ENCODE assay signal across 13 cellular contexts in genomic region chr21:29080454-29080930, GRCh38. TPM values are rescaled to one million over a fixed set of nuclear protein-coding genes. Genes with fewer than 3 reads are reported as not detected.
DNase-seq lines count a peak whose midpoint lies in the region; ATAC-seq and TF ChIP-seq lines count a peak whose summit lies in the region.
"Had no signal": no experiment of that assay in that cellular context is flagged by ENCODE, and none has a peak within 500 bp of the region (broad histone marks: within the 10 kb centered on the region; RNA-seq: fewer than 3 reads in every experiment).

No MANE protein-coding gene starts in this region.

- H4K20me1 ChIP-seq in OCI-LY1 (ENCODE audit: insufficient read depth, low read length): no peaks in the 10 kb centered on the region

- peak; percentile 54 for DNase-seq in GM12865 (ENCODE audit: low read depth)
- peak; percentile 30 to 69 for DNase-seq in dermis microvascular lymphatic vessel endothelial cell (ENCODE audit: low read depth in 2 of 2)
- DNase-seq in renal cortical epithelial cell (ENCODE audit: low read depth): peak; percentile 69
- no peak for DNase-seq in NOMO-1 (lab: John Stamatoyannopoulos, UW; ENCODE audit: unreplicated experiment in 2 of 2)
- DNase-seq: midbrain; NCI-H1048; stimulated activated CD4-positive, alpha-beta T cell treated with anti-CD3 and anti-CD28 coated beads, Interleukin-4, amount 100 ng/mL, for 4 hours had no signal

- no peaks in the 10 kb centered on the region for H3K9me2 ChIP-seq in OCI-LY1 (ENCODE audit: low read depth, low read length)

- H2AFZ ChIP-seq in OCI-LY1 (ENCODE audit: low read length): no peak overlapping the region

- no peaks in the 10 kb centered on the region for H3K79me2 ChIP-seq in OCI-LY1 (ENCODE audit: insufficient read depth, low read length)

- H3K9ac ChIP-seq in OCI-LY1 (ENCODE audit: low read length): peak overlapping the region; percentile 19; the same call in 1 of the 2 replicates

- H3K9me3 ChIP-seq in OCI-LY1 (ENCODE audit: low read length) (no peaks in the 10 kb centered on the region), gastroesophageal sphincter (no peaks in the 10 kb centered on the region)

- no peaks in the 10 kb centered on the region for H3F3A ChIP-seq in OCI-LY1 (ENCODE audit: insufficient read depth, low read length)

- ATAC-seq in HG02678 (IDR thresholded peaks at IDR 0.05; ENCODE audit: unreplicated experiment): no peak
- no peak for ATAC-seq in GM21825 (IDR thresholded peaks at IDR 0.05; ENCODE audit: unreplicated experiment)
- no peak for ATAC-seq in gastroesophageal sphincter

- 61 to 71% methylated on average over 4 to 6 of the region's 6 CpGs for WGBS in gastroesophageal sphincter (ENCODE audit: low coverage in 1 of 2), 2 donors

- no peaks in the 10 kb centered on the region for H3K27me3 ChIP-seq in OCI-LY1 (ENCODE audit: insufficient read depth, low read length)
- H3K27me3 ChIP-seq in gastroesophageal sphincter: no peaks in the 10 kb centered on the region

- H3K4me3 ChIP-seq in GM12865 (ENCODE audit: low read depth, low read length) (peak overlapping the region; percentile 47), OCI-LY1 (ENCODE audit: low read depth, low read length, poor library complexity, severe bottlenecking) (peak overlapping the region; percentile 21), gastroesophageal sphincter (no peak overlapping the region)

- H3K4me1 ChIP-seq in OCI-LY1 (ENCODE audit: insufficient read depth, low read length, severe bottlenecking) (peaks cover 53% of the 10 kb centered on the region), gastroesophageal sphincter (peaks cover 0 to 7% (median 0%) of the 10 kb centered on the region in 3 donors)

- TF ChIP-seq CTCF in GM12865 (IDR thresholded peaks at IDR 0.05; ENCODE audit: insufficient read depth, low read depth, low read length, missing control alignments): no peak
- TF ChIP-seq CTCF in OCI-LY1 (IDR thresholded peaks at IDR 0.05; ENCODE audit: low read length): no peak; the same call in 1 of the 2 replicates
- no peak for TF ChIP-seq CTCF in gastroesophageal sphincter (IDR thresholded peaks at IDR 0.05)

- H3K36me3 ChIP-seq in OCI-LY1 (ENCODE audit: insufficient read depth, low read length) (no peaks in the 10 kb centered on the region), gastroesophageal sphincter (no peaks in the 10 kb centered on the region)

- TF ChIP-seq EP300 in gastroesophageal sphincter (IDR thresholded peaks at IDR 0.05): no peak

- TF ChIP-seq POLR2A in gastroesophageal sphincter (IDR thresholded peaks at IDR 0.05): no peak

- peak overlapping the region; percentile 54; the same call in 1 of the 2 replicates for H3K4me2 ChIP-seq in OCI-LY1 (ENCODE audit: low read length)

- peak overlapping the region; percentile 89 for H3K27ac ChIP-seq in OCI-LY1 (ENCODE audit: low read depth, low read length, poor library complexity, severe bottlenecking)
- no peak overlapping the region for H3K27ac ChIP-seq in gastroesophageal sphincter
- H3K27ac ChIP-seq: epithelial cell of prostate had no signal

RNA-seq across cellular contexts. Expression of gene CCT8, which starts 7.0 kb away (rescaled TPM):
- total RNA-seq in dermis microvascular lymphatic vessel endothelial cell (186 and 223 TPM in 2 replicates), renal cortical epithelial cell (247 and 329 TPM in 2 replicates), gastroesophageal sphincter (100 to 1,000 TPM in 1 of 4 donors, 10 to 100 TPM in 3; 90.6 to 133 (median 90.9) TPM)

RNA-seq across cellular contexts. Expression of gene MAP3K7CL, which starts 50.0 kb away (rescaled TPM):
- total RNA-seq in dermis microvascular lymphatic vessel endothelial cell (2.0 and 3.3 TPM in 2 replicates), renal cortical epithelial cell (9.6 and 25.5 TPM in 2 replicates), gastroesophageal sphincter (1 to 10 TPM; 1.5 to 2.6 (median 2.2) TPM)
- total RNA-seq: SK-MEL-5 had no signal

RNA-seq across cellular contexts. Expression of gene USP16, which starts 56.0 kb away (rescaled TPM):
- total RNA-seq in dermis microvascular lymphatic vessel endothelial cell (16.4 and 23.4 TPM in 2 replicates), renal cortical epithelial cell (32.2 and 36.6 TPM in 2 replicates), gastroesophageal sphincter (10 to 100 TPM; 37.4 to 65.4 (median 45.7) TPM)

Comparison
In these comparisons a context has a peak if more than half of its experiments do, and no peak if none do; other contexts are left out.
1. DNase-seq: peak in GM12865 (single experiment), dermis microvascular lymphatic vessel endothelial cell (2 of 2) and renal cortical epithelial cell (single experiment); none in NOMO-1 (0 of 2).
2. H3K4me3 ChIP-seq: peak in GM12865 (single experiment) and OCI-LY1 (single experiment); none in gastroesophageal sphincter (0 of 2).